In genomic region chr4:16687011-16687410, GRCh38 we compare ENCODE assay signal across 20 cellular contexts.
"Had no signal": no experiment of that assay in that cellular context is flagged by ENCODE, and none has a peak within 500 bp of the region (broad histone marks: within the 10 kb centered on the region; RNA-seq: fewer than 3 reads in every experiment).

No MANE protein-coding gene starts in this region.

- H3K36me3 ChIP-seq: gastrocnemius medialis, left lung, ovary had no signal

- H3K27ac ChIP-seq: gastrocnemius medialis, left lung, ovary had no signal

- ATAC-seq: activated CD8-positive, alpha-beta memory T cell treated with anti-CD3 and anti-CD28 coated beads, Interleukin-2, amount 10 ng/mL, durations not matched to agents 7 days and 5 days; activated CD8-positive, alpha-beta T cell treated with anti-CD3 and anti-CD28 coated beads for 36 hours; esophagus mucosa; gastrocnemius medialis; natural killer cell; right cardiac atrium; stimulated activated naive CD8-positive, alpha-beta T cell treated with anti-CD3 and anti-CD28 coated beads, Interleukin-15, Interleukin-2, amounts not matched to agents 100 U/mL and 50 U/mL, for 24 hours had no signal

- H3K4me1 ChIP-seq: gastrocnemius medialis, left lung had no signal

- H3K27me3 ChIP-seq: gastrocnemius medialis, left lung, ovary had no signal

- DNase-seq: activated CD4-positive, alpha-beta T cell treated with anti-CD3 and anti-CD28 coated beads, Interleukin-2, amount 10 ng/mL, durations not matched to agents 24 days and 14 days; activated CD8-positive, alpha-beta memory T cell treated with anti-CD3 and anti-CD28 coated beads, Interleukin-2, amount 10 ng/mL, durations not matched to agents 7 days and 5 days; activated CD8-positive, alpha-beta T cell treated with anti-CD3 and anti-CD28 coated beads for 36 hours; activated effector memory CD4-positive, alpha-beta T cell treated with anti-CD3 and anti-CD28 coated beads, Interleukin-2, amount 50 U/mL, for 16 hours; activated naive CD4-positive, alpha-beta T cell treated with anti-CD3 and anti-CD28 coated beads, Interleukin-2, amount 50 U/mL, for 16 hours; activated T-cell treated with anti-CD3 and anti-CD28 coated beads for 4 hours; aorta; central memory CD4-positive, alpha-beta T cell; dermis blood vessel endothelial cell; effector CD8-positive, alpha-beta T cell; gastrocnemius medialis; hippocampal formation; left lung; natural killer cell; ovary; right cardiac atrium; stimulated activated CD4-positive, alpha-beta T cell treated with anti-CD3 and anti-CD28 coated beads, Interleukin-12 subunit alpha, Interleukin-12 subunit beta, amount 100 ng/mL, for 4 hours; stimulated activated CD4-positive, alpha-beta T cell treated with anti-CD3 and anti-CD28 coated beads, Interleukin-4, amount 100 ng/mL, for 4 hours; stimulated activated naive CD8-positive, alpha-beta T cell treated with anti-CD3 and anti-CD28 coated beads, Interleukin-15, Interleukin-2, amounts not matched to agents 100 U/mL and 50 U/mL, for 24 hours had no signal

- H3K4me3 ChIP-seq: gastrocnemius medialis, left lung, ovary had no signal

- H3K9me3 ChIP-seq: gastrocnemius medialis, ovary had no signal
